Comparison of ENCODE assay signal across 1 cellular context in genomic region chr5:132422720-132423442, GRCh38.
A peak's percentile ranks its signal among the peaks of the same experiment; 100 is the strongest.
TF ChIP-seq lines count a peak whose summit lies in the region.

No MANE protein-coding gene starts in this region.

TF ChIP-seq in HepG2, 621 proteins besides CTCF, POLR2A, EP300 and RAD21 (continued from another document and continues in another):
- TF ChIP-seq ZNF704 (CRISPR knock-in tag; IDR thresholded peaks at IDR 0.05; ENCODE audit: borderline replicate concordance) (no peak), PAXIP1 (CRISPR knock-in tag; conservative IDR thresholded peaks at IDR 0.05) (peak; percentile 62; the same call in 1 of the 2 replicates), ELF1 (CRISPR knock-in tag; IDR thresholded peaks at IDR 0.05) (no peak), ZNF446 (CRISPR knock-in tag; IDR thresholded peaks at IDR 0.05) (no peak), JDP2 (CRISPR knock-in tag; IDR thresholded peaks at IDR 0.05; ENCODE audit: borderline replicate concordance) (no peak), ATAD3A (CRISPR knock-in tag; IDR thresholded peaks at IDR 0.05) (no peak), MAFF (IDR thresholded peaks at IDR 0.05; ENCODE audit: low read depth, low read length) (no peak), MAX (IDR thresholded peaks at IDR 0.05) (peak; percentile 58), ZFP36 (IDR thresholded peaks at IDR 0.05; ENCODE audit: borderline replicate concordance, low read depth, low read length, partially characterized antibody) (no peak), HHEX (CRISPR knock-in tag; IDR thresholded peaks at IDR 0.05) (no peak), RORA (CRISPR knock-in tag; IDR thresholded peaks at IDR 0.05) (no peak), ZNF296 (CRISPR knock-in tag; conservative IDR thresholded peaks at IDR 0.05) (no peak), NFYB (CRISPR knock-in tag; IDR thresholded peaks at IDR 0.05) (no peak), ZBTB10 (CRISPR knock-in tag; IDR thresholded peaks at IDR 0.05; ENCODE audit: borderline replicate concordance) (no peak), SMAD9 (CRISPR knock-in tag; IDR thresholded peaks at IDR 0.05) (no peak), ARID2 (CRISPR knock-in tag; IDR thresholded peaks at IDR 0.05; ENCODE audit: borderline replicate concordance) (no peak), HES4 (CRISPR knock-in tag; IDR thresholded peaks at IDR 0.05; ENCODE audit: borderline replicate concordance) (no peak), ZNF335 (CRISPR knock-in tag; IDR thresholded peaks at IDR 0.05) (no peak), GATAD2A (CRISPR knock-in tag; IDR thresholded peaks at IDR 0.05) (peak; percentile 88), ZBTB40 (IDR thresholded peaks at IDR 0.05) (no peak), ZBTB40 (CRISPR knock-in tag; IDR thresholded peaks at IDR 0.05) (no peak), CREBL2 (CRISPR knock-in tag; IDR thresholded peaks at IDR 0.05; ENCODE audit: borderline replicate concordance) (no peak), RNF2 (conservative IDR thresholded peaks at IDR 0.05; ENCODE audit: low read depth) (no peak), MXD1 (CRISPR knock-in tag; IDR thresholded peaks at IDR 0.05) (no peak), IRX3 (CRISPR knock-in tag; IDR thresholded peaks at IDR 0.05; ENCODE audit: borderline replicate concordance, low read depth) (no peak), ZNF235 (CRISPR knock-in tag; IDR thresholded peaks at IDR 0.05; ENCODE audit: borderline replicate concordance) (no peak), ISX (CRISPR knock-in tag; conservative IDR thresholded peaks at IDR 0.05) (no peak), FOXA1 (IDR thresholded peaks at IDR 0.05) (no peak), FOXA1 (CRISPR knock-in tag; IDR thresholded peaks at IDR 0.05) (peak; percentile 51; the same call in 1 of the 2 replicates)
- TF ChIP-seq, protein P1, sequence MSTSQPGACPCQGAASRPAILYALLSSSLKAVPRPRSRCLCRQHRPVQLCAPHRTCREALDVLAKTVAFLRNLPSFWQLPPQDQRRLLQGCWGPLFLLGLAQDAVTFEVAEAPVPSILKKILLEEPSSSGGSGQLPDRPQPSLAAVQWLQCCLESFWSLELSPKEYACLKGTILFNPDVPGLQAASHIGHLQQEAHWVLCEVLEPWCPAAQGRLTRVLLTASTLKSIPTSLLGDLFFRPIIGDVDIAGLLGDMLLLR (CRISPR knock-in tag; IDR thresholded peaks at IDR 0.05): no peak
- TF ChIP-seq, protein P2, sequence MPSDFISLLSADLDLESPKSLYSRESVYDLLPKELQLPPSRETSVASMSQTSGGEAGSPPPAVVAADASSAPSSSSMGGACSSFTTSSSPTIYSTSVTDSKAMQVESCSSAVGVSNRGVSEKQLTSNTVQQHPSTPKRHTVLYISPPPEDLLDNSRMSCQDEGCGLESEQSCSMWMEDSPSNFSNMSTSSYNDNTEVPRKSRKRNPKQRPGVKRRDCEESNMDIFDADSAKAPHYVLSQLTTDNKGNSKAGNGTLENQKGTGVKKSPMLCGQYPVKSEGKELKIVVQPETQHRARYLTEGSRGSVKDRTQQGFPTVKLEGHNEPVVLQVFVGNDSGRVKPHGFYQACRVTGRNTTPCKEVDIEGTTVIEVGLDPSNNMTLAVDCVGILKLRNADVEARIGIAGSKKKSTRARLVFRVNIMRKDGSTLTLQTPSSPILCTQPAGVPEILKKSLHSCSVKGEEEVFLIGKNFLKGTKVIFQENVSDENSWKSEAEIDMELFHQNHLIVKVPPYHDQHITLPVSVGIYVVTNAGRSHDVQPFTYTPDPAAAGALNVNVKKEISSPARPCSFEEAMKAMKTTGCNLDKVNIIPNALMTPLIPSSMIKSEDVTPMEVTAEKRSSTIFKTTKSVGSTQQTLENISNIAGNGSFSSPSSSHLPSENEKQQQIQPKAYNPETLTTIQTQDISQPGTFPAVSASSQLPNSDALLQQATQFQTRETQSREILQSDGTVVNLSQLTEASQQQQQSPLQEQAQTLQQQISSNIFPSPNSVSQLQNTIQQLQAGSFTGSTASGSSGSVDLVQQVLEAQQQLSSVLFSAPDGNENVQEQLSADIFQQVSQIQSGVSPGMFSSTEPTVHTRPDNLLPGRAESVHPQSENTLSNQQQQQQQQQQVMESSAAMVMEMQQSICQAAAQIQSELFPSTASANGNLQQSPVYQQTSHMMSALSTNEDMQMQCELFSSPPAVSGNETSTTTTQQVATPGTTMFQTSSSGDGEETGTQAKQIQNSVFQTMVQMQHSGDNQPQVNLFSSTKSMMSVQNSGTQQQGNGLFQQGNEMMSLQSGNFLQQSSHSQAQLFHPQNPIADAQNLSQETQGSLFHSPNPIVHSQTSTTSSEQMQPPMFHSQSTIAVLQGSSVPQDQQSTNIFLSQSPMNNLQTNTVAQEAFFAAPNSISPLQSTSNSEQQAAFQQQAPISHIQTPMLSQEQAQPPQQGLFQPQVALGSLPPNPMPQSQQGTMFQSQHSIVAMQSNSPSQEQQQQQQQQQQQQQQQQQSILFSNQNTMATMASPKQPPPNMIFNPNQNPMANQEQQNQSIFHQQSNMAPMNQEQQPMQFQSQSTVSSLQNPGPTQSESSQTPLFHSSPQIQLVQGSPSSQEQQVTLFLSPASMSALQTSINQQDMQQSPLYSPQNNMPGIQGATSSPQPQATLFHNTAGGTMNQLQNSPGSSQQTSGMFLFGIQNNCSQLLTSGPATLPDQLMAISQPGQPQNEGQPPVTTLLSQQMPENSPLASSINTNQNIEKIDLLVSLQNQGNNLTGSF (CRISPR knock-in tag; IDR thresholded peaks at IDR 0.05): no peak
- TF ChIP-seq, protein P3, sequence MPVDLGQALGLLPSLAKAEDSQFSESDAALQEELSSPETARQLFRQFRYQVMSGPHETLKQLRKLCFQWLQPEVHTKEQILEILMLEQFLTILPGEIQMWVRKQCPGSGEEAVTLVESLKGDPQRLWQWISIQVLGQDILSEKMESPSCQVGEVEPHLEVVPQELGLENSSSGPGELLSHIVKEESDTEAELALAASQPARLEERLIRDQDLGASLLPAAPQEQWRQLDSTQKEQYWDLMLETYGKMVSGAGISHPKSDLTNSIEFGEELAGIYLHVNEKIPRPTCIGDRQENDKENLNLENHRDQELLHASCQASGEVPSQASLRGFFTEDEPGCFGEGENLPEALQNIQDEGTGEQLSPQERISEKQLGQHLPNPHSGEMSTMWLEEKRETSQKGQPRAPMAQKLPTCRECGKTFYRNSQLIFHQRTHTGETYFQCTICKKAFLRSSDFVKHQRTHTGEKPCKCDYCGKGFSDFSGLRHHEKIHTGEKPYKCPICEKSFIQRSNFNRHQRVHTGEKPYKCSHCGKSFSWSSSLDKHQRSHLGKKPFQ (CRISPR knock-in tag; IDR thresholded peaks at IDR 0.05; ENCODE audit: insufficient replicate concordance): no peak
